In genomic region chr2:54054271-54054670, GRCh38 we compare ENCODE assay signal across 11 cellular contexts.
DNase-seq lines count a peak whose midpoint lies in the region; ATAC-seq, FAIRE-seq and TF ChIP-seq lines count a peak whose summit lies in the region.
"Had no signal": no experiment of that assay in that cellular context is flagged by ENCODE, and none has a peak within 500 bp of the region (broad histone marks: within the 10 kb centered on the region; RNA-seq: fewer than 3 reads in every experiment).

No MANE protein-coding gene starts in this region.

- H3K27ac ChIP-seq in Peyer's patch: peak overlapping the region in 2 of 4 donors; percentile 25 to 49
- H3K27ac ChIP-seq in GM23338 (ENCODE audit: low read depth): no peak overlapping the region

- no peak overlapping the region for H3K4me2 ChIP-seq in GM23338

- peaks cover 10% of the 10 kb centered on the region for H3K36me3 Mint-ChIP-seq in GM23338 (ENCODE audit: low read depth)

- H3K36me3 ChIP-seq in mucosa of descending colon (ENCODE audit: low read depth) (no peaks in the 10 kb centered on the region), Peyer's patch (no peaks in the 10 kb centered on the region), GM23338 (ENCODE audit: insufficient read depth) (no peaks in the 10 kb centered on the region)

- no peaks in the 10 kb centered on the region; the same call in 2 of the 3 replicates for H3K4me1 Mint-ChIP-seq in GM23338
- H3K4me1 Mint-ChIP-seq: nephron had no signal

- H3K4me1 ChIP-seq in mucosa of descending colon (ENCODE audit: low read depth) (peaks cover 12% of the 10 kb centered on the region), Peyer's patch (no peaks in the 10 kb centered on the region), GM23338 (ENCODE audit: insufficient read depth) (no peaks in the 10 kb centered on the region)

- H3K9me3 Mint-ChIP-seq in GM23338: peaks cover 22% of the 10 kb centered on the region

- FAIRE-seq in RCC 7860 (lab: Jason Lieb, UNC): no peak

- no peak overlapping the region for H3K27ac Mint-ChIP-seq in GM23338
- H3K27ac Mint-ChIP-seq: nephron had no signal

- intact Hi-C loops in mucosa of descending colon (cut with DNase I, micrococcal nuclease): no loop called here

- ATAC-seq in GM18517 (IDR thresholded peaks at IDR 0.05; ENCODE audit: unreplicated experiment): peak; percentile 87
- ATAC-seq in GM21619 (IDR thresholded peaks at IDR 0.05; ENCODE audit: unreplicated experiment): peak; percentile 79
- ATAC-seq in HG03520 (IDR thresholded peaks at IDR 0.05; ENCODE audit: unreplicated experiment): peak; percentile 70
- peak; percentile 12 for ATAC-seq in mucosa of descending colon
- ATAC-seq in GM23338: no peak

- H3K27me3 ChIP-seq in Peyer's patch (no peaks in the 10 kb centered on the region), GM23338 (ENCODE audit: insufficient read depth) (no peaks in the 10 kb centered on the region)
- H3K27me3 ChIP-seq: esophagus muscularis mucosa had no signal

- peaks cover 3% of the 10 kb centered on the region; the same call in 1 of the 2 replicates for H3K9me2 ChIP-seq in GM23338 (ENCODE audit: insufficient read depth)

- TF ChIP-seq CTCF in mucosa of descending colon (IDR thresholded peaks at IDR 0.05): no peak
- TF ChIP-seq CTCF in Peyer's patch (IDR thresholded peaks at IDR 0.05): no peak
- no peak for TF ChIP-seq CTCF in GM23338 (conservative IDR thresholded peaks at IDR 0.05; ENCODE audit: low read depth in 2 of 2)

- H2AFZ ChIP-seq in GM23338: no peak overlapping the region

- TF ChIP-seq POLR2A in Peyer's patch (IDR thresholded peaks at IDR 0.05): no peak

- no peaks in the 10 kb centered on the region; the same call in 1 of the 2 replicates for H4K20me1 ChIP-seq in GM23338 (replicated peaks; ENCODE audit: insufficient read depth)

- H3K9me3 ChIP-seq in mucosa of descending colon (no peaks in the 10 kb centered on the region), Peyer's patch (peaks cover 0 to 4% (median 0%) of the 10 kb centered on the region in 4 donors)
- H3K9me3 ChIP-seq: esophagus muscularis mucosa had no signal

- H3K27me3 Mint-ChIP-seq in GM23338 (ENCODE audit: insufficient read depth, low read depth, poor library complexity): no peaks in the 10 kb centered on the region

- H3K4me3 ChIP-seq in mucosa of descending colon: no peak overlapping the region
- H3K4me3 ChIP-seq in Peyer's patch: no peak overlapping the region
- H3K4me3 ChIP-seq in GM23338: no peak overlapping the region
- H3K4me3 ChIP-seq: esophagus muscularis mucosa had no signal

- no peak overlapping the region for H3K4me3 Mint-ChIP-seq in GM23338
- H3K4me3 Mint-ChIP-seq: nephron had no signal

- DNase-seq in mucosa of descending colon (no peak), Peyer's patch (no peak), GM23338 (ENCODE audit: low spot score) (no peak), RCC 7860 (ENCODE audit: low spot score) (no peak), NCI-H2196 (lab: John Stamatoyannopoulos, UW; ENCODE audit: unreplicated experiment) (no peak)
- DNase-seq: NCI-H1417 had no signal

- H3K79me2 ChIP-seq in GM23338 (replicated peaks; ENCODE audit: insufficient read depth): no peaks in the 10 kb centered on the region

- H3F3A ChIP-seq in GM23338 (replicated peaks; ENCODE audit: low read depth): no peaks in the 10 kb centered on the region

TF ChIP-seq in GM23338, 12 proteins besides CTCF, POLR2A, EP300 and RAD21 (continues in another document):
- TF ChIP-seq, protein P1, sequence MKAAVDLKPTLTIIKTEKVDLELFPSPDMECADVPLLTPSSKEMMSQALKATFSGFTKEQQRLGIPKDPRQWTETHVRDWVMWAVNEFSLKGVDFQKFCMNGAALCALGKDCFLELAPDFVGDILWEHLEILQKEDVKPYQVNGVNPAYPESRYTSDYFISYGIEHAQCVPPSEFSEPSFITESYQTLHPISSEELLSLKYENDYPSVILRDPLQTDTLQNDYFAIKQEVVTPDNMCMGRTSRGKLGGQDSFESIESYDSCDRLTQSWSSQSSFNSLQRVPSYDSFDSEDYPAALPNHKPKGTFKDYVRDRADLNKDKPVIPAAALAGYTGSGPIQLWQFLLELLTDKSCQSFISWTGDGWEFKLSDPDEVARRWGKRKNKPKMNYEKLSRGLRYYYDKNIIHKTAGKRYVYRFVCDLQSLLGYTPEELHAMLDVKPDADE (IDR thresholded peaks at IDR 0.05): no peak
- TF ChIP-seq ZNF114 (CRISPR knock-in tag; IDR thresholded peaks at IDR 0.05) (no peak), EZH2 (IDR thresholded peaks at IDR 0.05; ENCODE audit: low read depth, unreplicated experiment) (no peak), EZH2phosphoT487 (IDR thresholded peaks at IDR 0.05; ENCODE audit: unreplicated experiment) (no peak), POLR2AphosphoS5 (IDR thresholded peaks at IDR 0.05; ENCODE audit: low read depth) (no peak), NANOG (IDR thresholded peaks at IDR 0.05; ENCODE audit: borderline replicate concordance) (no peak), REST (IDR thresholded peaks at IDR 0.05; ENCODE audit: unreplicated experiment) (no peak)
